Comparison of ENCODE assay signal across 22 cellular contexts in the genomic region with DNA sequence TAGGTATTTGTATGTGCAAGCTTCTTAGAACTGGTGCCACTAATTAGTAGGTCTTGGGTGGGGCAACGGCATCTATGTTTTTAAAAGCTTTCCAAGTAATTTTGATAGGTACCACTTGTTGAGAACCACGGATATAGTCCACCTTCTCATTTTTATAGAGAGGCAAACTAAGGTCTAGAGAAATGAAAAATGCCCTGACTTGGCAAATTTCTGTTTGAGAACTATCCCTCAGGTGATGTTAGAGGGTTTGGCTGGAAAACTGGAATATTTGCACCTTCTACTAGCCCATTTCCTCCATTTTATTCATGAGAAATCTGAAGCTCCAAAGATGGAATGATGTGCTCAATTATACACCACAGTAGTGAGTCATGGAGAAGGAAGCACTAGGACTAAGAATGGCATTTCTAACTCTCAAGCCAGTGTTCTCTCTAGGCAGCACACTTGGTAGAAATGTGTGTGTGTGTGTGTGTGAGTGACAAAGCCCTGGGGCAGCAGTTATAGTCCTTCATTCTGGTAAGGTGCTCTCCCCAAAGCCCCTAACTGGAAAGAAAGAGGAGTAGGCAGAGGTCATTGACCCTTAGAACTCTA. TPM values are rescaled to one million over a fixed set of nuclear protein-coding genes. Genes with fewer than 3 reads are reported as not detected.
DNase-seq lines count a peak whose midpoint lies in the region; ATAC-seq and TF ChIP-seq lines count a peak whose summit lies in the region.
"Had no signal": no experiment of that assay in that cellular context is flagged by ENCODE, and none has a peak within 500 bp of the region (broad histone marks: within the 10 kb centered on the region; RNA-seq: fewer than 3 reads in every experiment).

No MANE protein-coding gene starts in this region.

- peaks cover 7% of the 10 kb centered on the region; the same call in 2 of the 3 replicates for H3K4me1 Mint-ChIP-seq in GM23338

- intact Hi-C loops in ascending aorta (cut with DNase I): loop anchor here (5.0 kb wide), 1 partner anchor 304 kb away; the partner anchor contains the start of gene LDHA

- DNase-seq in AG20443 (ENCODE audit: low spot score): peak; percentile 45
- DNase-seq in GM23338 (ENCODE audit: low spot score): no peak
- peak; percentile 9 for DNase-seq in astrocyte of the spinal cord (ENCODE audit: low read depth, low spot score)
- DNase-seq in kidney tubule cell (ENCODE audit: low spot score): peak; percentile 77
- DNase-seq in NCI-H1048 (lab: John Stamatoyannopoulos, UW): no peak
- DNase-seq in stimulated activated CD4-positive, alpha-beta T cell treated with anti-CD3 and anti-CD28 coated beads, Interleukin-4, amount 100 ng/mL, for 1 hour: no peak
- DNase-seq in ascending aorta (ENCODE audit: low spot score in 2 of 2): no peak
- DNase-seq: activated CD8-positive, alpha-beta T cell treated with anti-CD3 and anti-CD28 coated beads, Interleukin-2, amount 10 ng/mL, durations not matched to agents 7 days and 5 days; aorta; DMS79 treated with DMSO at 0.1 percent for 48 hours; dorsolateral prefrontal cortex; H9; KBM-7; NCI-H1417; NCI-H446 treated with DMSO at 0.1 percent for 48 hours; occipital lobe; upper lobe of left lung had no signal

- H3K9me3 Mint-ChIP-seq in GM23338: no peaks in the 10 kb centered on the region
- H3K9me3 Mint-ChIP-seq: activated T-helper 17 cell treated with anti-CD3 and anti-CD28 coated beads, Interleukin-2, amount 50 U/mL, for 72 hours; H9; memory B cell; stimulated activated effector memory CD8-positive, alpha-beta T cell treated with anti-CD3 and anti-CD28 coated beads, Interleukin-12 subunit alpha, Interleukin-12 subunit beta, amount 100 ng/mL, for 72 hours had no signal

- H3K4me3 ChIP-seq in GM23338: no peak overlapping the region
- H3K4me3 ChIP-seq in astrocyte of the spinal cord (ENCODE audit: low read depth, low read length): no peak overlapping the region
- H3K4me3 ChIP-seq in ascending aorta: no peak overlapping the region
- H3K4me3 ChIP-seq: BLaER1, upper lobe of left lung had no signal

- ATAC-seq in GM23338 (no peak), HG03378 (IDR thresholded peaks at IDR 0.05; ENCODE audit: unreplicated experiment) (no peak)
- ATAC-seq: activated CD8-positive, alpha-beta T cell treated with anti-CD3 and anti-CD28 coated beads, Interleukin-2, amount 10 ng/mL, durations not matched to agents 7 days and 5 days; activated T-helper 17 cell treated with anti-CD3 and anti-CD28 coated beads, Interleukin-2, amount 50 U/mL, for 72 hours; stimulated activated effector memory CD8-positive, alpha-beta T cell treated with anti-CD3 and anti-CD28 coated beads, Interleukin-12 subunit alpha, Interleukin-12 subunit beta, amount 100 ng/mL, for 72 hours had no signal

- H3K36me3 Mint-ChIP-seq in GM23338 (ENCODE audit: low read depth): no peaks in the 10 kb centered on the region; the same call in 2 of the 3 replicates
- H3K36me3 Mint-ChIP-seq: memory B cell; stimulated activated effector memory CD8-positive, alpha-beta T cell treated with anti-CD3 and anti-CD28 coated beads, Interleukin-12 subunit alpha, Interleukin-12 subunit beta, amount 100 ng/mL, for 72 hours had no signal

- no peak for TF ChIP-seq CTCF in GM23338 (conservative IDR thresholded peaks at IDR 0.05; ENCODE audit: low read depth in 2 of 2)
- TF ChIP-seq CTCF in astrocyte of the spinal cord (IDR thresholded peaks at IDR 0.05; ENCODE audit: low read depth, low read length): no peak
- no peak for TF ChIP-seq CTCF in ascending aorta (IDR thresholded peaks at IDR 0.05)

- H3K27ac Mint-ChIP-seq in GM23338: no peak overlapping the region
- H3K27ac Mint-ChIP-seq: activated CD8-positive, alpha-beta T cell treated with anti-CD3 and anti-CD28 coated beads, Interleukin-2, amount 10 ng/mL, durations not matched to agents 7 days and 5 days; activated T-helper 17 cell treated with anti-CD3 and anti-CD28 coated beads, Interleukin-2, amount 50 U/mL, for 72 hours; H9; memory B cell had no signal

- no peaks in the 10 kb centered on the region for H3K79me2 ChIP-seq in GM23338 (replicated peaks; ENCODE audit: insufficient read depth)

- H3K9me2 ChIP-seq in GM23338 (ENCODE audit: insufficient read depth): no peaks in the 10 kb centered on the region

- no peak overlapping the region for H3K4me3 Mint-ChIP-seq in GM23338
- H3K4me3 Mint-ChIP-seq: activated CD8-positive, alpha-beta T cell treated with anti-CD3 and anti-CD28 coated beads, Interleukin-2, amount 10 ng/mL, durations not matched to agents 7 days and 5 days; H9; memory B cell; stimulated activated effector memory CD8-positive, alpha-beta T cell treated with anti-CD3 and anti-CD28 coated beads, Interleukin-12 subunit alpha, Interleukin-12 subunit beta, amount 100 ng/mL, for 72 hours had no signal

- in situ Hi-C loops in astrocyte of the spinal cord (cut with HindIII; ENCODE audit: low sequenced_read_pairs): no loop called here

- peaks cover 10% of the 10 kb centered on the region; the same call in 1 of the 2 replicates for H3K27me3 ChIP-seq in GM23338 (ENCODE audit: insufficient read depth)
- H3K27me3 ChIP-seq in ascending aorta: no peaks in the 10 kb centered on the region
- H3K27me3 ChIP-seq: BLaER1, dorsolateral prefrontal cortex, upper lobe of left lung had no signal

- no peak overlapping the region for H3K4me2 ChIP-seq in GM23338
- H3K4me2 ChIP-seq: BLaER1 had no signal

- H3K36me3 ChIP-seq in GM23338 (ENCODE audit: insufficient read depth) (no peaks in the 10 kb centered on the region), ascending aorta (peaks cover 4 to 6% of the 10 kb centered on the region in 2 donors)

- no peak overlapping the region for H3K27ac ChIP-seq in GM23338 (ENCODE audit: low read depth)
- H3K27ac ChIP-seq in ascending aorta: peak overlapping the region in 1 of 2 donors; percentile 8
- H3K27ac ChIP-seq: BLaER1 had no signal

- peak overlapping the region; percentile 87; the same call in 1 of the 2 replicates for H2AFZ ChIP-seq in GM23338

- no peaks in the 10 kb centered on the region for H3K9me3 ChIP-seq in ascending aorta
- H3K9me3 ChIP-seq: BLaER1, upper lobe of left lung had no signal

- 0 out of 2 replicates have a peak, but pooled peaks cover 2% of the 10 kb centered on the region for H3F3A ChIP-seq in GM23338 (replicated peaks; ENCODE audit: low read depth)

- H3K4me1 ChIP-seq in GM23338 (ENCODE audit: insufficient read depth) (peaks cover 7% of the 10 kb centered on the region; the same call in 1 of the 2 replicates), ascending aorta (peaks cover 0 to 5% of the 10 kb centered on the region in 2 donors)

- no peaks in the 10 kb centered on the region for H4K20me1 ChIP-seq in GM23338 (replicated peaks; ENCODE audit: insufficient read depth)
- H4K20me1 ChIP-seq: BLaER1 had no signal

- H3K27me3 Mint-ChIP-seq in GM23338 (ENCODE audit: insufficient read depth, low read depth, poor library complexity): peaks cover 13% of the 10 kb centered on the region
- H3K27me3 Mint-ChIP-seq: activated T-helper 17 cell treated with anti-CD3 and anti-CD28 coated beads, Interleukin-2, amount 50 U/mL, for 72 hours had no signal

TF ChIP-seq in GM23338, 12 proteins besides CTCF, POLR2A, EP300 and RAD21 (continues in another document):
- TF ChIP-seq EZH2 (IDR thresholded peaks at IDR 0.05; ENCODE audit: low read depth, unreplicated experiment) (no peak), ETS1 (IDR thresholded peaks at IDR 0.05) (no peak), NANOG (IDR thresholded peaks at IDR 0.05; ENCODE audit: borderline replicate concordance) (no peak)

RNA-seq across cellular contexts. Expression of gene TMEM86A, which starts 1.8 kb away (rescaled TPM):
- total RNA-seq in GM23338 (2014; rRNA removed; shearing (Covaris generic)): 0.45 and 0.70 TPM in 2 replicates
- polyA plus RNA-seq in GM23338 (2016; fragmentation: Nextera tagmentation; extraction: Ambion mirVana): 0.91 and 0.99 TPM in 2 replicates
- total RNA-seq in ascending aorta: 4.8 TPM

RNA-seq across cellular contexts. Expression of gene IGSF22, which starts 29.3 kb away (rescaled TPM):
- not detected in 2 replicates for total RNA-seq in GM23338 (2014; rRNA removed; shearing (Covaris generic))
- 0.37 and 0.85 TPM in 2 replicates for polyA plus RNA-seq in GM23338 (2016; fragmentation: Nextera tagmentation; extraction: Ambion mirVana)
- total RNA-seq in ascending aorta: not detected
- total RNA-seq: activated CD8-positive, alpha-beta T cell treated with anti-CD3 and anti-CD28 coated beads, Interleukin-2, amount 10 ng/mL, durations not matched to agents 7 days and 5 days had no signal
- polyA plus RNA-seq: aorta had no signal

Comparison
In these comparisons a context has a peak if more than half of its experiments do, and no peak if none do; other contexts are left out.
1. DNase-seq: peak in AG20443 (single experiment), astrocyte of the spinal cord (single experiment) and kidney tubule cell (single experiment); none in GM23338 (single experiment), NCI-H1048 (single experiment), stimulated activated CD4-positive, alpha-beta T cell treated with anti-CD3 and anti-CD28 coated beads, Interleukin-4, amount 100 ng/mL, for 1 hour (single experiment) and ascending aorta (0 of 2).